Comparison of ENCODE assay signal across 11 cellular contexts in the genomic region with DNA sequence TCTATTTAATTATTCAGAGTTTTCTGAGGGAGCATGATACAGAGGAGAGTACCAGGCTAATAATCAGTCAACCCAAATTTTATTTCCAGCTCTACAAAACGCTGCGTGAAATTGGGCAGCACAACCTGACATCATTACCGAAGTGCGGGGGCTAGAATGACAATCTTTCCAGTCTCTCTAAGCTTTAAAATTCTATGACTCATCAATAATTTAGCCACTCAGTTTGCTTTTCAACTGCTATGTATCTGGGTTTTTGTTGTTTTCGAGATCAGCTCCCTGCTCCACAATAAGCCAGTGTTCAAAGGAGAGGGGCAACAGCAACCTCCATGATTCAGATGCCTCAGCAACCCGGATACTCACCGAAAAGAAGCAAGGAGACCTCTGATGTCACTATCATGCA. TPM values are rescaled to one million over a fixed set of nuclear protein-coding genes. Genes with fewer than 3 reads are reported as not detected.
DNase-seq lines count a peak whose midpoint lies in the region; ATAC-seq and TF ChIP-seq lines count a peak whose summit lies in the region.
"Had no signal": no experiment of that assay in that cellular context is flagged by ENCODE, and none has a peak within 500 bp of the region (broad histone marks: within the 10 kb centered on the region; RNA-seq: fewer than 3 reads in every experiment).

No MANE protein-coding gene starts in this region.

- no peak overlapping the region for H3K56ac ChIP-seq in IMR-90 (ENCODE audit: extremely low read depth, insufficient read depth, low read length)

- no peak overlapping the region for H3K18ac ChIP-seq in IMR-90 (ENCODE audit: low read depth, low read length)

- TF ChIP-seq CTCF in IMR-90 (conservative IDR thresholded peaks at IDR 0.05; ENCODE audit: low read depth, low read length) (no peak), neural crest cell (conservative IDR thresholded peaks at IDR 0.05) (no peak), tibial nerve (IDR thresholded peaks at IDR 0.05) (no peak)

- H4K5ac ChIP-seq in IMR-90 (ENCODE audit: low read depth, low read length): 0 out of 2 replicates have a peak overlapping the region, but pooled peaks have one; percentile 8

- no peak overlapping the region for H4K91ac ChIP-seq in IMR-90 (ENCODE audit: insufficient read depth, low read depth, low read length)

- peak overlapping the region; percentile 33; the same call in 1 of the 2 replicates for H2BK120ac ChIP-seq in IMR-90 (ENCODE audit: low read depth, low read length)

- peaks cover 11% of the 10 kb centered on the region for H3K9me1 ChIP-seq in IMR-90 (ENCODE audit: insufficient read depth, low read length)

- H3K9ac ChIP-seq in IMR-90 (ENCODE audit: low read depth, low read length): no peak overlapping the region

- TF ChIP-seq POLR2A in IMR-90 (IDR thresholded peaks at IDR 0.05; ENCODE audit: low read depth, low read length) (no peak), tibial nerve (IDR thresholded peaks at IDR 0.05) (no peak)

- H3K4me2 ChIP-seq in IMR-90 (ENCODE audit: low read depth, low read length): no peak overlapping the region

- H2BK20ac ChIP-seq in IMR-90 (ENCODE audit: low read depth, low read length): no peak overlapping the region

- peak overlapping the region; percentile 7 for H3K27ac Mint-ChIP-seq in neural crest cell (ENCODE audit: unreplicated experiment)
- H3K27ac Mint-ChIP-seq: activated naive CD4-positive, alpha-beta T cell treated with anti-CD3 and anti-CD28 coated beads, Interleukin-2, amount 50 U/mL, for 24 hours; CD8-positive, alpha-beta T cell had no signal

- no peak overlapping the region for H2AK9ac ChIP-seq in IMR-90 (replicated peaks; ENCODE audit: low read depth, low read length, poor library complexity)

- peak overlapping the region in 1 of 2 experiments; percentile 36; a peak in 1 of 4 replicates for H4K8ac ChIP-seq in IMR-90 (ENCODE audit: low read depth in 2 of 2, low read length in 2 of 2)

- peaks cover 23 to 78% of the 10 kb centered on the region in 2 experiments for H3K79me1 ChIP-seq in IMR-90 (ENCODE audit: low read depth in 1 of 2, low read length in 2 of 2)

- in situ Hi-C loops in IMR-90 (cut with MboI; ENCODE audit: low sequenced_read_pairs): no loop called here

- H3K27me3 ChIP-seq in IMR-90 (ENCODE audit: control insufficient read depth, insufficient read depth, low read length) (no peaks in the 10 kb centered on the region), tibial nerve (no peaks in the 10 kb centered on the region)

- H3K4me3 Mint-ChIP-seq in neural crest cell: no peak overlapping the region
- H3K4me3 Mint-ChIP-seq: activated naive CD4-positive, alpha-beta T cell treated with anti-CD3 and anti-CD28 coated beads, Interleukin-2, amount 50 U/mL, for 24 hours; CD8-positive, alpha-beta T cell had no signal

- CTCF ChIA-PET in IMR-90 (lab: Yijun Ruan, JAX): no interaction called here

- dilution Hi-C loops in IMR-90 (cut with HindIII; ENCODE audit: low sequenced_read_pairs, unreplicated experiment): no loop called here

- ATAC-seq in IMR-90 (ENCODE audit: low read depth): no peak; the same call in 1 of the 2 replicates
- ATAC-seq: CD8-positive, alpha-beta T cell had no signal

- no peak for DNase-seq in IMR-90
- DNase-seq in neural crest cell (ENCODE audit: low read depth, low spot score): no peak
- DNase-seq in tibial nerve (ENCODE audit: low spot score in 2 of 2): no peak
- DNase-seq in activated CD4-positive, alpha-beta T cell treated with anti-CD3 and anti-CD28 coated beads, Interleukin-2, amount 50 U/mL, for 48 hours: no peak
- no peak for DNase-seq in dedifferentiated amniotic fluid mesenchymal stem cell (ENCODE audit: extremely low spot score)
- DNase-seq in stimulated activated CD4-positive, alpha-beta T cell treated with anti-CD3 and anti-CD28 coated beads, Interleukin-1b, Interleukin-23, amount 100 ng/mL, for 48 hours: no peak
- DNase-seq: CD8-positive, alpha-beta T cell; NCI-H446; occipital lobe had no signal

- H3K36me3 ChIP-seq in IMR-90 (ENCODE audit: control insufficient read depth, insufficient read depth, low read length): no peaks in the 10 kb centered on the region
- no peaks in the 10 kb centered on the region for H3K36me3 ChIP-seq in tibial nerve

- no peak overlapping the region for H3K4ac ChIP-seq in IMR-90 (ENCODE audit: low read depth, low read length)

- no peak for TF ChIP-seq RAD21 in IMR-90 (IDR thresholded peaks at IDR 0.05; ENCODE audit: low read length)

- H3K23ac ChIP-seq in IMR-90 (ENCODE audit: low read depth, low read length): no peak overlapping the region

- no TSS peak for BruUV-seq in IMR-90 (replicated peaks; lab: Mats Ljungman, UMichigan)

- peaks cover 24% of the 10 kb centered on the region for H3K4me1 Mint-ChIP-seq in neural crest cell
- H3K4me1 Mint-ChIP-seq: activated naive CD4-positive, alpha-beta T cell treated with anti-CD3 and anti-CD28 coated beads, Interleukin-2, amount 50 U/mL, for 24 hours had no signal

- peak overlapping the region; percentile 23 for H2BK5ac ChIP-seq in IMR-90 (ENCODE audit: low read depth, low read length, poor library complexity, severe bottlenecking)

- no peak for TF ChIP-seq EP300 in tibial nerve (IDR thresholded peaks at IDR 0.05)

- WGBS in IMR-90 (ENCODE audit: extremely low coverage in 2 of 2, insufficient read length in 1 of 2), 2 experiments: no CpG with 5 or more reads among the region's 7 CpGs
- 42 to 55% methylated on average over 7 of the region's 7 CpGs for WGBS in tibial nerve, 2 donors

- no peaks in the 10 kb centered on the region for H3K27me3 Mint-ChIP-seq in neural crest cell (ENCODE audit: low read depth)

- H3K36me3 Mint-ChIP-seq in neural crest cell (ENCODE audit: low read depth): no peaks in the 10 kb centered on the region
- H3K36me3 Mint-ChIP-seq: activated naive CD4-positive, alpha-beta T cell treated with anti-CD3 and anti-CD28 coated beads, Interleukin-2, amount 50 U/mL, for 24 hours; CD8-positive, alpha-beta T cell had no signal

- H2AFZ ChIP-seq in IMR-90 (replicated peaks; ENCODE audit: low read length, poor library complexity): no peak overlapping the region

- H2BK15ac ChIP-seq in IMR-90 (ENCODE audit: low read depth, low read length): no peak overlapping the region

- H3K4me3 ChIP-seq in IMR-90 (ENCODE audit: insufficient read depth, low read depth, low read length) (no peak overlapping the region), tibial nerve (no peak overlapping the region)

- H3K27ac ChIP-seq in IMR-90 (ENCODE audit: insufficient read depth, low read length): peak overlapping the region; percentile 47; the same call in 1 of the 2 replicates
- H3K27ac ChIP-seq in cingulate gyrus (ENCODE audit: low read depth, low read length): peak overlapping the region; percentile 89
- peak overlapping the region; percentile 12 to 93 (median 60) for H3K27ac ChIP-seq in tibial nerve

- H3K14ac ChIP-seq in IMR-90 (replicated peaks; ENCODE audit: low read depth, low read length): no peak overlapping the region; the same call in 1 of the 2 replicates

- H3K9me3 ChIP-seq in IMR-90 (ENCODE audit: control insufficient read depth, insufficient read depth, low read length): peaks cover 2% of the 10 kb centered on the region; the same call in 1 of the 2 replicates
- no peaks in the 10 kb centered on the region for H3K9me3 ChIP-seq in tibial nerve

- no peaks in the 10 kb centered on the region for H3K9me3 Mint-ChIP-seq in neural crest cell
- H3K9me3 Mint-ChIP-seq: activated naive CD4-positive, alpha-beta T cell treated with anti-CD3 and anti-CD28 coated beads, Interleukin-2, amount 50 U/mL, for 24 hours; CD8-positive, alpha-beta T cell had no signal

- intact Hi-C loops in IMR-90 (cut with micrococcal nuclease): no loop called here

- 0 out of 2 replicates have a peak overlapping the region, but pooled peaks have one; percentile 60 for H2AK5ac ChIP-seq in IMR-90 (ENCODE audit: low read depth, low read length)

- POLR2A ChIA-PET in IMR-90 (lab: Charles Lee; ENCODE audit: unreplicated experiment): no interaction called here

- no peaks in the 10 kb centered on the region for H4K20me1 ChIP-seq in IMR-90 (ENCODE audit: insufficient read depth, low read length)

- H3K4me1 ChIP-seq in IMR-90 (ENCODE audit: control insufficient read depth, insufficient read depth, low read length): peaks cover 13% of the 10 kb centered on the region
- peaks cover 2 to 83% (median 23%) of the 10 kb centered on the region in 4 donors for H3K4me1 ChIP-seq in tibial nerve

TF ChIP-seq in IMR-90, 13 proteins besides CTCF, POLR2A, EP300 and RAD21 (continues in another document):
- peak; percentile 52; the same call in 1 of the 2 replicates for TF ChIP-seq FOS (IDR thresholded peaks at IDR 0.05; ENCODE audit: low read depth, low read length)
- TF ChIP-seq BHLHE40 (IDR thresholded peaks at IDR 0.05; ENCODE audit: low read depth, low read length): no peak
- TF ChIP-seq, protein P1, sequence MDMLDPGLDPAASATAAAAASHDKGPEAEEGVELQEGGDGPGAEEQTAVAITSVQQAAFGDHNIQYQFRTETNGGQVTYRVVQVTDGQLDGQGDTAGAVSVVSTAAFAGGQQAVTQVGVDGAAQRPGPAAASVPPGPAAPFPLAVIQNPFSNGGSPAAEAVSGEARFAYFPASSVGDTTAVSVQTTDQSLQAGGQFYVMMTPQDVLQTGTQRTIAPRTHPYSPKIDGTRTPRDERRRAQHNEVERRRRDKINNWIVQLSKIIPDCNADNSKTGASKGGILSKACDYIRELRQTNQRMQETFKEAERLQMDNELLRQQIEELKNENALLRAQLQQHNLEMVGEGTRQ (IDR thresholded peaks at IDR 0.05; ENCODE audit: low read depth, low read length): no peak
- TF ChIP-seq NFE2L2 (IDR thresholded peaks at IDR 0.05; ENCODE audit: low read depth, low read length): peak; percentile 77
- no peak for TF ChIP-seq RFX5 (IDR thresholded peaks at IDR 0.05; ENCODE audit: low read depth, low read length)
- no peak for TF ChIP-seq CEBPB (IDR thresholded peaks at IDR 0.05; ENCODE audit: low read depth, low read length)
- TF ChIP-seq MXI1 (IDR thresholded peaks at IDR 0.05; ENCODE audit: borderline replicate concordance, low read depth, low read length): no peak
- TF ChIP-seq CHD1 (IDR thresholded peaks at IDR 0.05; ENCODE audit: low read depth, low read length): no peak
- TF ChIP-seq MAZ (IDR thresholded peaks at IDR 0.05; ENCODE audit: borderline replicate concordance, low read depth, low read length): no peak
- TF ChIP-seq SMC3 (IDR thresholded peaks at IDR 0.05; ENCODE audit: low read depth, low read length): no peak

RNA-seq across cellular contexts. Expression of gene SORT1, which starts 13.9 kb away (rescaled TPM):
- total RNA-seq in IMR-90 (2012; rRNA removed) (16.7 and 18.9 TPM in 2 replicates), neural crest cell (60.8 and 61.6 TPM in 2 replicates), tibial nerve (100 to 1,000 TPM; 145 to 199 (median 189) TPM)
- polyA plus RNA-seq in IMR-90 (2012; rRNA removed): 13.7 and 15.8 TPM in 2 replicates
- polyA plus RNA-seq in IMR-90 (2012; cell fraction: cytosol; rRNA removed): 6.4 and 8.4 TPM in 2 replicates
- polyA plus RNA-seq in IMR-90 (2012; cell fraction: nucleus; rRNA removed; ENCODE audit: low replicate concordance): 4.3 and 13.9 TPM in 2 replicates

RNA-seq across cellular contexts. Expression of gene PSMA5, which starts 42.4 kb away (rescaled TPM):
- total RNA-seq in IMR-90 (2012; rRNA removed) (75.5 and 83.9 TPM in 2 replicates), neural crest cell (99.8 and 109 TPM in 2 replicates), tibial nerve (10 to 100 TPM; 20.5 to 28.8 (median 24.9) TPM)
- 107 TPM in 2 replicates for polyA plus RNA-seq in IMR-90 (2012; rRNA removed)
- 39.5 and 60.3 TPM in 2 replicates for polyA plus RNA-seq in IMR-90 (2012; cell fraction: cytosol; rRNA removed)
- polyA plus RNA-seq in IMR-90 (2012; cell fraction: nucleus; rRNA removed; ENCODE audit: low replicate concordance): 11.0 and 46.7 TPM in 2 replicates
